2 cellular contexts compared by ENCODE assay signal in the genomic region with DNA sequence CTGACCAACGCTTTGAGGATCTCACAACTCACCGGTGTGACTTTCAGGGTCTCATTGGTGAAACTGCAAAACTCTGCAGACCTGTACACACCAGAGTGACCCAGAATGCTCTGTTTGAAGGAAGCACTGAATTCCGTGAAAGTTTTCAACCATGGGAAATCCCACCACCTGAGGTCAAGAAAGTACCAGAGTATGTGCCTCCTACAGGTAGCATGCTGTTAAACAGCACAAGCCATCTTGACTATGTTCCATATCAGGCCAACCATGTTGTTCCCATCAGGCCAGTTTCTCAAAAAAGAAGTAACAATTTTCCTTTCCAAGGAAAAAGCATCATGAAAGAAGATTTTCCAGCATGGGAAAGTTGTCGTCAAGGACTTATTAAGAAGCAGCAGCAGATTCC. TPM values are rescaled to one million over a fixed set of nuclear protein-coding genes. Genes with fewer than 3 reads are reported as not detected.
"Had no signal": no experiment of that assay in that cellular context is flagged by ENCODE, and none has a peak within 500 bp of the region (broad histone marks: within the 10 kb centered on the region; RNA-seq: fewer than 3 reads in every experiment).

No MANE protein-coding gene starts in this region.

RNA-seq across cellular contexts. Expression of gene SAXO2, which starts 19.8 kb away (rescaled TPM):
- total RNA-seq: thoracic aorta, vagina had no signal
